ENCODE assay signal across 29 cellular contexts in the genomic region with DNA sequence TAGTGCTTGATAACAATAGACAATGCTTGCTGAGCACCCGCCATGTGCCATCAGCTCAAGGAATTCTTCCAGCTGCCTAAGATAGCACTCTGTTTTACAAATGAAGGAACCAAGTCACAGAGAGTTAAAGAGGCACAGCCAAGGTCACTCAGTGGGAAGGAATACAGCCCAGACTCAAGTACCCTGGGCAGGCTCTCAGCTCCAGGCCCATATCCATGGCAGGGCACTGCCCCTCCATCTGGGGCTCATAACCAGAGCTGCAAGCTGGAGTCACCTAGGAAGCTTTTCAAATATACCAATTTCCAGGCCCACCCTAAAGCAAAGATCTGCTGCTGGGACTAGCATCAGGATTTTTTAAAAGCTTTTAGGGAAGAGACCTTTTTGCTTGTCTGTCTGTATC. TPM values are rescaled to one million over a fixed set of nuclear protein-coding genes. Genes with fewer than 3 reads are reported as not detected.
DNase-seq lines count a peak whose midpoint lies in the region; ATAC-seq and TF ChIP-seq lines count a peak whose summit lies in the region.
"Had no signal": no experiment of that assay in that cellular context is flagged by ENCODE, and none has a peak within 500 bp of the region (broad histone marks: within the 10 kb centered on the region; RNA-seq: fewer than 3 reads in every experiment).

No MANE protein-coding gene starts in this region.

- ATAC-seq in right cardiac atrium, result no peak
- ATAC-seq in activated CD4-positive, alpha-beta T cell treated with anti-CD3 and anti-CD28 coated beads for 36 hours, result no peak
- ATAC-seq: HepG2 had no signal

- no peak overlapping the region for H3K4me3 Mint-ChIP-seq in endodermal cell
- H3K4me3 Mint-ChIP-seq in osteocyte (ENCODE audit: unreplicated experiment), result no peak overlapping the region
- H3K4me3 Mint-ChIP-seq in activated CD4-positive, alpha-beta T cell treated with anti-CD3 and anti-CD28 coated beads for 36 hours, result no peak overlapping the region
- H3K4me3 Mint-ChIP-seq: CD4-positive, alpha-beta memory T cell had no signal

- no peaks in the 10 kb centered on the region for H3K36me3 ChIP-seq in endodermal cell (ENCODE audit: control insufficient read depth, insufficient read depth, low read length)

- H3K4me1 ChIP-seq in right cardiac atrium (ENCODE audit: control insufficient read depth, insufficient read depth, low read length) (no peaks in the 10 kb centered on the region), endodermal cell (ENCODE audit: control insufficient read depth, insufficient read depth, low read length) (peaks cover 4% of the 10 kb centered on the region)

- POLR2A ChIA-PET in activated CD4-positive, alpha-beta T cell treated with anti-CD3 and anti-CD28 coated beads for 36 hours (lab: Charles Lee), result no interaction called here
- POLR2A ChIA-PET in HEK293T (lab: Yijun Ruan, JAX), result no interaction called here

- peaks cover 29% of the 10 kb centered on the region for H3K4me1 Mint-ChIP-seq in endodermal cell
- H3K4me1 Mint-ChIP-seq in osteocyte (ENCODE audit: unreplicated experiment), result no peaks in the 10 kb centered on the region
- H3K4me1 Mint-ChIP-seq in activated CD4-positive, alpha-beta T cell treated with anti-CD3 and anti-CD28 coated beads for 36 hours, result no peaks in the 10 kb centered on the region
- H3K4me1 Mint-ChIP-seq: CD4-positive, alpha-beta memory T cell had no signal

- H3K9me3 ChIP-seq in right cardiac atrium (ENCODE audit: control insufficient read depth, low read length) (no peaks in the 10 kb centered on the region), endodermal cell (ENCODE audit: control insufficient read depth, low read length) (no peaks in the 10 kb centered on the region)

- peaks cover 5% of the 10 kb centered on the region for H3K27me3 Mint-ChIP-seq in endodermal cell (ENCODE audit: insufficient read depth)
- no peaks in the 10 kb centered on the region for H3K27me3 Mint-ChIP-seq in osteocyte (ENCODE audit: unreplicated experiment)
- no peaks in the 10 kb centered on the region for H3K27me3 Mint-ChIP-seq in activated CD4-positive, alpha-beta T cell treated with anti-CD3 and anti-CD28 coated beads for 36 hours

- intact Hi-C loops in cardiac septum (cut with DNase I), result loop anchor here (5.0 kb wide), 1 partner anchor 533 kb away; no protein-coding TSS in a partner anchor
- intact Hi-C loops in right cardiac atrium (cut with DNase I), result no loop called here
- intact Hi-C loops in activated CD4-positive, alpha-beta T cell treated with anti-CD3 and anti-CD28 coated beads for 36 hours (cut with DNase I, micrococcal nuclease), result no loop called here

- no peak overlapping the region for H3K27ac Mint-ChIP-seq in endodermal cell
- H3K27ac Mint-ChIP-seq in osteocyte (ENCODE audit: unreplicated experiment), result no peak overlapping the region
- no peak overlapping the region for H3K27ac Mint-ChIP-seq in activated CD4-positive, alpha-beta T cell treated with anti-CD3 and anti-CD28 coated beads for 36 hours
- H3K27ac Mint-ChIP-seq: CD4-positive, alpha-beta memory T cell had no signal

- H3K4me3 ChIP-seq in right cardiac atrium (ENCODE audit: low read length) (no peak overlapping the region), endodermal cell (ENCODE audit: low read length) (no peak overlapping the region), foreskin fibroblast (ENCODE audit: low read depth in 1 of 2, low read length in 2 of 2) (no peak overlapping the region)
- H3K4me3 ChIP-seq: SK-N-MC had no signal

- no peak for TF ChIP-seq CTCF in endodermal cell (conservative IDR thresholded peaks at IDR 0.05)
- no peak for TF ChIP-seq CTCF in osteocyte (IDR thresholded peaks at IDR 0.05)
- no peak for TF ChIP-seq CTCF in foreskin fibroblast (IDR thresholded peaks at IDR 0.05; ENCODE audit: low read depth, low read length)

- no peaks in the 10 kb centered on the region for H3K36me3 Mint-ChIP-seq in endodermal cell (ENCODE audit: low read depth)
- no peaks in the 10 kb centered on the region for H3K36me3 Mint-ChIP-seq in osteocyte (ENCODE audit: unreplicated experiment)
- no peaks in the 10 kb centered on the region for H3K36me3 Mint-ChIP-seq in activated CD4-positive, alpha-beta T cell treated with anti-CD3 and anti-CD28 coated beads for 36 hours (ENCODE audit: low read depth)
- H3K36me3 Mint-ChIP-seq: CD4-positive, alpha-beta memory T cell had no signal

- WGBS in right cardiac atrium, result 97% methylated on average over 1 of the region's 1 CpG
- WGBS in endodermal cell (ENCODE audit: insufficient coverage in 1 of 2, insufficient read length in 1 of 2), 2 experiments, result 83 to 100% methylated on average over 1 of the region's 1 CpG

- H3K27me3 ChIP-seq in right cardiac atrium (ENCODE audit: control insufficient read depth, insufficient read depth), result no peaks in the 10 kb centered on the region
- H3K27me3 ChIP-seq in endodermal cell (ENCODE audit: control insufficient read depth, insufficient read depth, low read length, poor library complexity, severe bottlenecking), result no peaks in the 10 kb centered on the region

- H3K27ac ChIP-seq in right cardiac atrium (ENCODE audit: low read length) (no peak overlapping the region), endodermal cell (ENCODE audit: low read depth, low read length) (no peak overlapping the region)
- H3K27ac ChIP-seq: SK-N-MC had no signal

- CTCF ChIA-PET in activated CD4-positive, alpha-beta T cell treated with anti-CD3 and anti-CD28 coated beads for 36 hours (lab: Charles Lee), result interaction anchor here (0.6 kb wide), 2 partner anchors 194 to 462 kb away, joined by 3 read pairs; no protein-coding TSS in a partner anchor
- CTCF ChIA-PET in HEK293T (lab: Yijun Ruan, JAX), result interaction anchor here (0.6 to 0.7 kb wide), 2 partner anchors 117 to 240 kb away, joined by 3 to 4 read pairs; no protein-coding TSS in a partner anchor

- no peak overlapping the region for H3K9ac ChIP-seq in endodermal cell (ENCODE audit: extremely low read depth, low read length, poor library complexity, severe bottlenecking)

- H3K9me3 Mint-ChIP-seq in endodermal cell, result no peaks in the 10 kb centered on the region
- no peaks in the 10 kb centered on the region for H3K9me3 Mint-ChIP-seq in osteocyte (ENCODE audit: unreplicated experiment)
- no peaks in the 10 kb centered on the region for H3K9me3 Mint-ChIP-seq in activated CD4-positive, alpha-beta T cell treated with anti-CD3 and anti-CD28 coated beads for 36 hours (ENCODE audit: low read depth)
- H3K9me3 Mint-ChIP-seq: CD4-positive, alpha-beta memory T cell had no signal

- peak; percentile 50 for DNase-seq in cardiac septum (ENCODE audit: low spot score)
- no peak for DNase-seq in right cardiac atrium
- peak; percentile 41 for DNase-seq in endodermal cell
- peak; percentile 23 for DNase-seq in osteocyte (ENCODE audit: extremely low spot score, unreplicated experiment)
- DNase-seq in activated CD4-positive, alpha-beta T cell treated with anti-CD3 and anti-CD28 coated beads for 36 hours, result no peak
- DNase-seq in HEK293T (ENCODE audit: extremely low spot score), result no peak
- DNase-seq in foreskin fibroblast, result no peak
- DNase-seq: C1 segment of cervical spinal cord; CD4-positive, alpha-beta memory T cell; COR-L47; DMS79; EL; GF-D8; GOT3; Karpas-422; NCI-H1092; NCI-H1417 treated with DMSO at 0.1 percent for 48 hours; NCI-H187; NCI-H2081 treated with DMSO at 0.1 percent for 48 hours; NCI-H2171; NCI-H226; NCI-H510A; NCI-H69; RPMI8226; SHP77 treated with DMSO at 0.1 percent for 48 hours had no signal

TF ChIP-seq in HEK293T, 16 proteins besides CTCF, POLR2A, EP300 and RAD21:
- TF ChIP-seq BHLHE40 (IDR thresholded peaks at IDR 0.05; ENCODE audit: borderline replicate concordance) (no peak), HDGF (IDR thresholded peaks at IDR 0.05; ENCODE audit: borderline replicate concordance) (no peak), SUZ12 (IDR thresholded peaks at IDR 0.05) (no peak), NFRKB (IDR thresholded peaks at IDR 0.05) (no peak), ZNF384 (IDR thresholded peaks at IDR 0.05) (no peak), SP1 (IDR thresholded peaks at IDR 0.05) (no peak), CTBP1 (IDR thresholded peaks at IDR 0.05; ENCODE audit: borderline replicate concordance) (no peak), FOXK2 (IDR thresholded peaks at IDR 0.05) (no peak), TARDBP (IDR thresholded peaks at IDR 0.05) (no peak), ARNT (IDR thresholded peaks at IDR 0.05) (no peak), FOXM1 (IDR thresholded peaks at IDR 0.05; ENCODE audit: borderline replicate concordance) (no peak), LEF1 (IDR thresholded peaks at IDR 0.05; ENCODE audit: borderline replicate concordance) (no peak), L3MBTL2 (conservative IDR thresholded peaks at IDR 0.05) (no peak), FOXA1 (IDR thresholded peaks at IDR 0.05) (no peak)
- TF ChIP-seq, protein P1, sequence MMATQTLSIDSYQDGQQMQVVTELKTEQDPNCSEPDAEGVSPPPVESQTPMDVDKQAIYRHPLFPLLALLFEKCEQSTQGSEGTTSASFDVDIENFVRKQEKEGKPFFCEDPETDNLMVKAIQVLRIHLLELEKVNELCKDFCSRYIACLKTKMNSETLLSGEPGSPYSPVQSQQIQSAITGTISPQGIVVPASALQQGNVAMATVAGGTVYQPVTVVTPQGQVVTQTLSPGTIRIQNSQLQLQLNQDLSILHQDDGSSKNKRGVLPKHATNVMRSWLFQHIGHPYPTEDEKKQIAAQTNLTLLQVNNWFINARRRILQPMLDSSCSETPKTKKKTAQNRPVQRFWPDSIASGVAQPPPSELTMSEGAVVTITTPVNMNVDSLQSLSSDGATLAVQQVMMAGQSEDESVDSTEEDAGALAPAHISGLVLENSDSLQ (IDR thresholded peaks at IDR 0.05), result no peak

RNA-seq across cellular contexts. Expression of a gene that starts 1.6 kb away (rescaled TPM):
- not detected for total RNA-seq in cardiac septum
- under 1 TPM in 1 of 4 donors, not detected in 3; 0.51 TPM for total RNA-seq in right cardiac atrium
- polyA plus RNA-seq in right cardiac atrium, result 0.16 TPM
- 1 to 10 TPM in 1 of 2 donors, under 1 TPM in 1; 0.33 to 1.5 TPM for total RNA-seq in endodermal cell
- not detected for polyA plus RNA-seq in endodermal cell (2013, experiment 1 of 2)
- polyA plus RNA-seq in endodermal cell (2013, experiment 2 of 2), result not detected
- not detected in 2 replicates for total RNA-seq in osteocyte
- total RNA-seq in activated CD4-positive, alpha-beta T cell treated with anti-CD3 and anti-CD28 coated beads for 36 hours, result not detected
- total RNA-seq: CD4-positive, alpha-beta memory T cell; HepG2; HT-29 had no signal
- polyA plus RNA-seq: AG04450; CD4-positive, alpha-beta memory T cell; HepG2 had no signal

RNA-seq across cellular contexts. Expression of a gene that starts 17.8 kb away (rescaled TPM):
- total RNA-seq in cardiac septum (not detected), right cardiac atrium (under 1 TPM in 3 of 4 donors, not detected in 1; 0.20 to 0.49 (median 0.26) TPM), endodermal cell (not detected), osteocyte (not detected in 2 replicates)
- polyA plus RNA-seq in right cardiac atrium, result 0.23 TPM
- not detected for polyA plus RNA-seq in endodermal cell (2013, experiment 1 of 2)
- polyA plus RNA-seq in endodermal cell (2013, experiment 2 of 2), result not detected
- not detected for total RNA-seq in activated CD4-positive, alpha-beta T cell treated with anti-CD3 and anti-CD28 coated beads for 36 hours
- total RNA-seq: CD4-positive, alpha-beta memory T cell; HepG2; HT-29 had no signal
- polyA plus RNA-seq: AG04450, HepG2 had no signal

Comparison
In these comparisons a context has a peak if more than half of its experiments do, and no peak if none do; other contexts are left out.
1. DNase-seq: peak in cardiac septum (single experiment), endodermal cell (single experiment) and osteocyte (single experiment); none in right cardiac atrium (0 of 3), activated CD4-positive, alpha-beta T cell treated with anti-CD3 and anti-CD28 coated beads for 36 hours (single experiment), HEK293T (single experiment) and foreskin fibroblast (0 of 2).